ENCODE assay signal across 8 cellular contexts in genomic region chr3:114383875-114384557, GRCh38.
DNase-seq lines count a peak whose midpoint lies in the region; ATAC-seq, FAIRE-seq and TF ChIP-seq lines count a peak whose summit lies in the region.

No MANE protein-coding gene starts in this region.

- in situ Hi-C loops in HepG2 (cut with HindIII; ENCODE audit: extremely low pct_ligation_motif_present, low pct_unique_long_range_greater_than_20kb): no loop called here

- no peaks in the 10 kb centered on the region for H3K9me3 ChIP-seq in colonic mucosa
- no peaks in the 10 kb centered on the region for H3K9me3 ChIP-seq in HepG2 (ENCODE audit: low read length)

- no peak overlapping the region for H2AFZ ChIP-seq in HepG2 (ENCODE audit: low read length)

- H3K27me3 ChIP-seq in colonic mucosa: no peaks in the 10 kb centered on the region
- no peaks in the 10 kb centered on the region for H3K27me3 ChIP-seq in HepG2 (ENCODE audit: control insufficient read depth in 1 of 2, insufficient read depth in 2 of 2, low read length in 2 of 2)

- TF ChIP-seq CTCF in colonic mucosa (IDR thresholded peaks at IDR 0.05): peak; percentile 93
- TF ChIP-seq CTCF in HepG2 (CRISPR knock-in tag; IDR thresholded peaks at IDR 0.05): peak; percentile 87

- no peak for TF ChIP-seq POLR2A in HepG2 (IDR thresholded peaks at IDR 0.05; ENCODE audit: insufficient read depth in 1 of 2, low read depth in 2 of 2, low read length in 2 of 2)

- 64% methylated on average over 12 of the region's 12 CpGs for WGBS in HepG2 (ENCODE audit: low lambda C conversion rate)

- BruUV-seq in HepG2 (replicated peaks; lab: Mats Ljungman, UMichigan): no TSS peak

- H3K4me3 ChIP-seq in colonic mucosa (no peak overlapping the region), HepG2 (replicated peaks in 1 of 3; ENCODE audit: insufficient read depth in 1 of 3, low read depth in 2 of 3, low read length in 3 of 3) (no peak overlapping the region)

- no peaks in the 10 kb centered on the region for H3K79me2 ChIP-seq in HepG2 (ENCODE audit: insufficient read depth, low read length)

- POLR2A ChIA-PET in HepG2 (lab: Yijun Ruan, JAX): no interaction called here

- H3K9ac ChIP-seq in colonic mucosa (ENCODE audit: low read depth in 2 of 2, low read length in 2 of 2) (no peak overlapping the region), HepG2 (ENCODE audit: insufficient read depth, low read depth, low read length) (no peak overlapping the region)

- CTCF ChIA-PET in HepG2 (lab: Yijun Ruan, JAX; ENCODE audit: low intra/inter-chr PET ratio, low total read pairs): interaction anchor here (2.0 kb wide), 1 partner anchor 35 kb away, joined by 12 read pairs; no protein-coding TSS in a partner anchor

- peak overlapping the region; percentile 21; the same call in 1 of the 2 replicates for H3K4me2 ChIP-seq in HepG2 (ENCODE audit: low read depth, low read length)

- peak; percentile 30 for FAIRE-seq in A204.1 (lab: Jason Lieb, UNC)
- peak; percentile 92 for FAIRE-seq in HepG2 (lab: Jason Lieb, UNC)

- ATAC-seq in GM18499 (IDR thresholded peaks at IDR 0.05; ENCODE audit: insufficient read depth, unreplicated experiment) (peak; percentile 73), HG03025 (IDR thresholded peaks at IDR 0.05; ENCODE audit: low FRiP score, unreplicated experiment) (peak; percentile 70), HepG2 (peak; percentile 99)

- H3K36me3 ChIP-seq in colonic mucosa: no peaks in the 10 kb centered on the region
- H3K36me3 ChIP-seq in HepG2 (replicated peaks in 1 of 2; ENCODE audit: control insufficient read depth in 1 of 2, insufficient read depth in 2 of 2, low read length in 2 of 2): peaks cover 0 to 27% of the 10 kb centered on the region in 2 experiments; a peak in 2 of 5 replicates

- TF ChIP-seq EP300 in HepG2 (IDR thresholded peaks at IDR 0.05; ENCODE audit: low read depth in 2 of 2, low read length in 2 of 2) (no peak), HepG2 (CRISPR knock-in tag; IDR thresholded peaks at IDR 0.05; ENCODE audit: borderline replicate concordance) (no peak)

- TF ChIP-seq RAD21 in HepG2 (CRISPR knock-in tag; IDR thresholded peaks at IDR 0.05): peak; percentile 70

- H3K4me1 ChIP-seq in colonic mucosa (no peaks in the 10 kb centered on the region), HepG2 (ENCODE audit: insufficient read depth, low read length) (peaks cover 5% of the 10 kb centered on the region)

- intact Hi-C loops in colonic mucosa (cut with DNase I): no loop called here
- intact Hi-C loops in HepG2 (cut with micrococcal nuclease; ENCODE audit: unreplicated experiment): loop anchor here (1.0 kb wide), 1 partner anchor 34 kb away; no protein-coding TSS in a partner anchor

- peak; percentile 84 for DNase-seq in NCI-H2196 treated with DMSO at 0.1 percent for 48 hours (lab: John Stamatoyannopoulos, UW; ENCODE audit: unreplicated experiment)
- peak; percentile 82 for DNase-seq in activated CD4-positive, alpha-beta T cell treated with anti-CD3 and anti-CD28 coated beads for 48 hours
- peak; percentile 81 for DNase-seq in colonic mucosa
- DNase-seq in HepG2 (ENCODE audit: low spot score): peak; percentile 60
- peak; percentile 64 to 68 for DNase-seq in stimulated activated CD4-positive, alpha-beta T cell treated with anti-CD3 and anti-CD28 coated beads, Interleukin-2, amount 100 ng/mL, for 48 hours

- no peak overlapping the region for H3K27ac ChIP-seq in colonic mucosa
- peak overlapping the region; percentile 23 for H3K27ac ChIP-seq in HepG2 (ENCODE audit: extremely low read length, insufficient read depth, low read length)

- H4K20me1 ChIP-seq in HepG2 (ENCODE audit: insufficient read depth, low read length): no peaks in the 10 kb centered on the region

TF ChIP-seq in HepG2, 621 proteins besides CTCF, POLR2A, EP300 and RAD21 (continues in another document):
- TF ChIP-seq STAG1 (CRISPR knock-in tag; IDR thresholded peaks at IDR 0.05) (peak; percentile 87), ZNF124 (CRISPR knock-in tag; IDR thresholded peaks at IDR 0.05) (peak; percentile 42; the same call in 1 of the 2 replicates), XRCC5 (optimal IDR thresholded peaks at IDR 0.05; ENCODE audit: low read length) (peak; percentile 32), AGO2 (optimal IDR thresholded peaks at IDR 0.05; ENCODE audit: low read depth, low read length) (no peak), ZMYM4 (CRISPR knock-in tag; IDR thresholded peaks at IDR 0.05) (peak; percentile 36; the same call in 1 of the 2 replicates), PPARG (CRISPR knock-in tag; conservative IDR thresholded peaks at IDR 0.05) (peak; percentile 79), ZNF7 (CRISPR knock-in tag; IDR thresholded peaks at IDR 0.05) (no peak), SALL1 (CRISPR knock-in tag; IDR thresholded peaks at IDR 0.05) (0 out of 2 replicates have a peak, but pooled peaks have one; percentile 33), ISX (CRISPR knock-in tag; conservative IDR thresholded peaks at IDR 0.05) (no peak), ERF (CRISPR knock-in tag; IDR thresholded peaks at IDR 0.05) (peak; percentile 37; the same call in 1 of the 2 replicates), ZNF512B (CRISPR knock-in tag; IDR thresholded peaks at IDR 0.05; ENCODE audit: borderline replicate concordance) (0 out of 2 replicates have a peak, but pooled peaks have one; percentile 44), SMC3 (IDR thresholded peaks at IDR 0.05; ENCODE audit: low read length) (peak; percentile 75), POGZ (CRISPR knock-in tag; IDR thresholded peaks at IDR 0.05) (0 out of 2 replicates have a peak, but pooled peaks have one; percentile 32), TEAD3 (CRISPR knock-in tag; optimal IDR thresholded peaks at IDR 0.05; ENCODE audit: borderline replicate concordance) (peak; percentile 13), ZNF441 (CRISPR knock-in tag; IDR thresholded peaks at IDR 0.05; ENCODE audit: borderline replicate concordance) (0 out of 2 replicates have a peak, but pooled peaks have one; percentile 40), ZNF703 (CRISPR knock-in tag; IDR thresholded peaks at IDR 0.05; ENCODE audit: borderline replicate concordance) (no peak)
- TF ChIP-seq, protein P1, sequence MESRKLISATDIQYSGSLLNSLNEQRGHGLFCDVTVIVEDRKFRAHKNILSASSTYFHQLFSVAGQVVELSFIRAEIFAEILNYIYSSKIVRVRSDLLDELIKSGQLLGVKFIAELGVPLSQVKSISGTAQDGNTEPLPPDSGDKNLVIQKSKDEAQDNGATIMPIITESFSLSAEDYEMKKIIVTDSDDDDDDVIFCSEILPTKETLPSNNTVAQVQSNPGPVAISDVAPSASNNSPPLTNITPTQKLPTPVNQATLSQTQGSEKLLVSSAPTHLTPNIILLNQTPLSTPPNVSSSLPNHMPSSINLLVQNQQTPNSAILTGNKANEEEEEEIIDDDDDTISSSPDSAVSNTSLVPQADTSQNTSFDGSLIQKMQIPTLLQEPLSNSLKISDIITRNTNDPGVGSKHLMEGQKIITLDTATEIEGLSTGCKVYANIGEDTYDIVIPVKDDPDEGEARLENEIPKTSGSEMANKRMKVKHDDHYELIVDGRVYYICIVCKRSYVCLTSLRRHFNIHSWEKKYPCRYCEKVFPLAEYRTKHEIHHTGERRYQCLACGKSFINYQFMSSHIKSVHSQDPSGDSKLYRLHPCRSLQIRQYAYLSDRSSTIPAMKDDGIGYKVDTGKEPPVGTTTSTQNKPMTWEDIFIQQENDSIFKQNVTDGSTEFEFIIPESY (CRISPR knock-in tag; IDR thresholded peaks at IDR 0.05): 0 out of 2 replicates have a peak, but pooled peaks have one; percentile 16
- TF ChIP-seq, protein P2, sequence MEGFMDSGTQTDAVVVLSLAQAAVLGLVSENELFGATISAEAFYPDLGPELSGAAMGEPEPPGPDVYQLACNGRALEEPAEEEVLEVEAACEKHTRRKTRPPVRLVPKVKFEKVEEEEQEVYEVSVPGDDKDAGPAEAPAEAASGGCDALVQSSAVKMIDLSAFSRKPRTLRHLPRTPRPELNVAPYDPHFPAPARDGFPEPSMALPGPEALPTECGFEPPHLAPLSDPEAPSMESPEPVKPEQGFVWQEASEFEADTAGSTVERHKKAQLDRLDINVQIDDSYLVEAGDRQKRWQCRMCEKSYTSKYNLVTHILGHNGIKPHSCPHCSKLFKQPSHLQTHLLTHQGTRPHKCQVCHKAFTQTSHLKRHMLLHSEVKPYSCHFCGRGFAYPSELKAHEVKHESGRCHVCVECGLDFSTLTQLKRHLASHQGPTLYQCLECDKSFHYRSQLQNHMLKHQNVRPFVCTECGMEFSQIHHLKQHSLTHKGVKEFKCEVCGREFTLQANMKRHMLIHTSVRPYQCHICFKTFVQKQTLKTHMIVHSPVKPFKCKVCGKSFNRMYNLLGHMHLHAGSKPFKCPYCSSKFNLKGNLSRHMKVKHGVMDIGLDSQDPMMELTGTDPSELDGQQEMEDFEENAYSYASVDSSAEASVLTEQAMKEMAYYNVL (CRISPR knock-in tag; IDR thresholded peaks at IDR 0.05; ENCODE audit: borderline replicate concordance): peak; percentile 54; the same call in 1 of the 2 replicates
